24 cellular contexts compared by ENCODE assay signal in the genomic region with DNA sequence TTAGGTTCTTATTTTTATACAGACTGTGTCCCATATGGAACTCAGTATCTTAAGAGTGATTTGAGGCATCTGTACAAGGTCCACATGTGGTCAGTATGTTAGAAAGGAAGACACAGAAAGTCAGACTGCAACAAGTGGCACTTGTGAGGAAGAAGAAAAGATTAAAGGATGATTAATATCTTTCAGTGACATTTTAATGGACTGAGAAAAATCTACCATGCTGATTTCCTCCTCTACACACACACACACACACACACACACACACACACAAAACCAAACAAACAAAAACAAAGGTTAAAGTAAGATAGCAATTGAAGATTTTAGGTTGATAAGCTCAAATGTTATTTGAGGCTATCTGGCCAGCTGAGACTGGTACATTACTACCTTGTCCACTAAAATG.
"Had no signal": no experiment of that assay in that cellular context is flagged by ENCODE, and none has a peak within 500 bp of the region (broad histone marks: within the 10 kb centered on the region; RNA-seq: fewer than 3 reads in every experiment).

No MANE protein-coding gene starts in this region.

- H3K4me3 ChIP-seq: Peyer's patch, SJCRH30 had no signal

- H3K9me3 ChIP-seq: Peyer's patch, SJCRH30, SK-N-SH had no signal

- H3K36me3 ChIP-seq: Peyer's patch, SJCRH30 had no signal

- DNase-seq: activated CD4-positive, alpha-beta T cell treated with anti-CD3 and anti-CD28 coated beads for 48 hours; activated CD4-positive, alpha-beta T cell treated with anti-CD3 and anti-CD28 coated beads, Interleukin-2, amount 50 U/mL, for 4 hours; activated CD8-positive, alpha-beta T cell treated with anti-CD3 and anti-CD28 coated beads, Interleukin-2, amount 10 ng/mL, durations not matched to agents 7 days and 5 days; activated effector memory CD4-positive, alpha-beta T cell treated with Interleukin-2 at 50 U/mL for 16 hours; activated naive CD4-positive, alpha-beta T cell; activated T-cell treated with anti-CD3 and anti-CD28 coated beads, Interleukin-2, amount 50 U/mL, for 24 hours; aorta; central memory CD4-positive, alpha-beta T cell; Kasumi-1; NCI-H1105 treated with DMSO at 0.1 percent for 48 hours; NCI-H1436 treated with DMSO at 0.1 percent for 48 hours; NCI-H187 treated with DMSO at 0.1 percent for 48 hours; NCI-H2081 treated with DMSO at 0.1 percent for 48 hours; NCI-H2171 treated with DMSO at 0.1 percent for 48 hours; NCI-H226; Peyer's patch; Right ventricle myocardium superior; SJCRH30; SK-N-SH; T-helper 1 cell had no signal

- H3K9me2 ChIP-seq: SK-N-SH had no signal

- H3K4me1 Mint-ChIP-seq: activated naive CD4-positive, alpha-beta T cell treated with anti-CD3 and anti-CD28 coated beads, Interleukin-2, amount 50 U/mL, for 24 hours had no signal

- H3K27ac ChIP-seq: Peyer's patch, RWPE1, SJCRH30 had no signal

- H3K4me1 ChIP-seq: Peyer's patch, SJCRH30 had no signal

- H3K4me2 ChIP-seq: SK-N-SH had no signal

- H3K4me3 Mint-ChIP-seq: activated CD8-positive, alpha-beta T cell treated with anti-CD3 and anti-CD28 coated beads, Interleukin-2, amount 10 ng/mL, durations not matched to agents 7 days and 5 days; activated naive CD4-positive, alpha-beta T cell treated with anti-CD3 and anti-CD28 coated beads, Interleukin-2, amount 50 U/mL, for 24 hours; activated T-cell treated with anti-CD3 and anti-CD28 coated beads, Interleukin-2, amount 50 U/mL, for 24 hours; activated T-helper 1 cell treated with anti-CD3 and anti-CD28 coated beads, Interleukin-12 subunit alpha, Interleukin-12 subunit beta, Interleukin-2, Interleukin-4 antibody, amounts not matched to agents 30 ng/mL and 10 ng/mL and 1 ng/mL, durations not matched to agents 14 hours and 24 hours and 36 hours had no signal

- ATAC-seq: activated CD4-positive, CD25-positive, alpha-beta regulatory T cell treated with anti-CD3 and anti-CD28 coated beads, Interleukin-2, amount 50 U/mL, for 24 hours; activated CD8-positive, alpha-beta T cell treated with anti-CD3 and anti-CD28 coated beads, Interleukin-2, amount 10 ng/mL, durations not matched to agents 7 days and 5 days had no signal

- H3K36me3 Mint-ChIP-seq: activated naive CD4-positive, alpha-beta T cell treated with anti-CD3 and anti-CD28 coated beads, Interleukin-2, amount 50 U/mL, for 24 hours had no signal

- H3K9ac ChIP-seq: SK-N-SH had no signal

- H3K27me3 ChIP-seq: Peyer's patch, SJCRH30 had no signal

- H3K9me3 Mint-ChIP-seq: activated naive CD4-positive, alpha-beta T cell treated with anti-CD3 and anti-CD28 coated beads, Interleukin-2, amount 50 U/mL, for 24 hours; activated T-cell treated with anti-CD3 and anti-CD28 coated beads, Interleukin-2, amount 50 U/mL, for 24 hours; activated T-helper 1 cell treated with anti-CD3 and anti-CD28 coated beads, Interleukin-12 subunit alpha, Interleukin-12 subunit beta, Interleukin-2, Interleukin-4 antibody, amounts not matched to agents 30 ng/mL and 10 ng/mL and 1 ng/mL, durations not matched to agents 14 hours and 24 hours and 36 hours had no signal

- H3K27ac Mint-ChIP-seq: activated CD8-positive, alpha-beta T cell treated with anti-CD3 and anti-CD28 coated beads, Interleukin-2, amount 10 ng/mL, durations not matched to agents 7 days and 5 days; activated naive CD4-positive, alpha-beta T cell treated with anti-CD3 and anti-CD28 coated beads, Interleukin-2, amount 50 U/mL, for 24 hours; activated T-cell treated with anti-CD3 and anti-CD28 coated beads, Interleukin-2, amount 50 U/mL, for 24 hours; activated T-helper 1 cell treated with anti-CD3 and anti-CD28 coated beads, Interleukin-12 subunit alpha, Interleukin-12 subunit beta, Interleukin-2, Interleukin-4 antibody, amounts not matched to agents 30 ng/mL and 10 ng/mL and 1 ng/mL, durations not matched to agents 14 hours and 24 hours and 36 hours had no signal

- H3K27me3 Mint-ChIP-seq: activated naive CD4-positive, alpha-beta T cell treated with anti-CD3 and anti-CD28 coated beads, Interleukin-2, amount 50 U/mL, for 24 hours; activated T-cell treated with anti-CD3 and anti-CD28 coated beads, Interleukin-2, amount 50 U/mL, for 24 hours had no signal
